11 cellular contexts compared by ENCODE assay signal in the genomic region with DNA sequence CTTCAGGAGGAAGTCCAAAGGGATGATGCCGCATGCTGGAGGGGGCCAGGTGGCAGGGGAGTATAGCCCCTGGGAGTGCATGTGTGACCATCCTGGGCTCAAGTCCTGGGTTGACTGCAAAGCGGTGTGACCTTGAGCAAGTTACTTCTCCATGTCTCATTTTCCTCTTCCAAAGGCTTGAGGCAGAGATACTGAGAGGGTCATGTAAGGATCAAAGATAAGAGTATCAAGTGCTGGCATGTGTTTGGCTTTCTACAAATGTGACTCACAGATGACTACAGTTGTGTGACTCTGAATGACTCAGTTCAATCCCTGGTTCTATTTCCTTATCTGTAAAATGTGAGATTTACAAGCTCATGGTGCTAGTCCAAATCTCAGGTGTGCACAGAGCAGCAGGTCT. TPM values are rescaled to one million over a fixed set of nuclear protein-coding genes. Genes with fewer than 3 reads are reported as not detected.
DNase-seq lines count a peak whose midpoint lies in the region; ATAC-seq and TF ChIP-seq lines count a peak whose summit lies in the region.
"Had no signal": no experiment of that assay in that cellular context is flagged by ENCODE, and none has a peak within 500 bp of the region (broad histone marks: within the 10 kb centered on the region; RNA-seq: fewer than 3 reads in every experiment).

No MANE protein-coding gene starts in this region.

- peak; percentile 71 for DNase-seq in Caki2 (ENCODE audit: low read depth)
- DNase-seq in LoVo (ENCODE audit: low spot score), result peak; percentile 87
- peak; percentile 52 for DNase-seq in dermis blood vessel endothelial cell
- DNase-seq in T-helper 1 cell, result no peak
- no peak for DNase-seq in osteocyte (ENCODE audit: extremely low spot score, unreplicated experiment)
- DNase-seq: activated naive CD8-positive, alpha-beta T cell treated with anti-CD3 and anti-CD28 coated beads, Interleukin-2, amount 10 ng/mL, durations not matched to agents 7 days and 5 days; NCI-H2107 had no signal

- H3K9me3 ChIP-seq in mesodermal cell (ENCODE audit: control insufficient read depth, low read length), result no peaks in the 10 kb centered on the region
- H3K9me3 ChIP-seq: prostate gland had no signal

- H3K36me3 ChIP-seq in mesodermal cell (ENCODE audit: control insufficient read depth, insufficient read depth, low read length), result no peaks in the 10 kb centered on the region
- H3K36me3 ChIP-seq: prostate gland had no signal

- H3K27ac ChIP-seq in mesodermal cell (ENCODE audit: low read depth, low read length, severe bottlenecking), result peak overlapping the region; percentile 80
- H3K27ac ChIP-seq: prostate gland had no signal

- no peak for TF ChIP-seq CTCF in osteocyte (IDR thresholded peaks at IDR 0.05)

- peaks cover 9% of the 10 kb centered on the region for H3K27me3 Mint-ChIP-seq in osteocyte (ENCODE audit: unreplicated experiment)

- H3K4me3 ChIP-seq in mesodermal cell (ENCODE audit: extremely low read depth, insufficient read depth, low read length, poor library complexity, severe bottlenecking), result no peak overlapping the region
- H3K4me3 ChIP-seq: prostate gland had no signal

- no peak overlapping the region for H3K4me3 Mint-ChIP-seq in osteocyte (ENCODE audit: unreplicated experiment)
- H3K4me3 Mint-ChIP-seq: activated naive CD8-positive, alpha-beta T cell treated with anti-CD3 and anti-CD28 coated beads, Interleukin-2, amount 10 ng/mL, durations not matched to agents 7 days and 5 days had no signal

- H3K9me3 Mint-ChIP-seq in osteocyte (ENCODE audit: unreplicated experiment), result no peaks in the 10 kb centered on the region
- H3K9me3 Mint-ChIP-seq: activated naive CD8-positive, alpha-beta T cell treated with anti-CD3 and anti-CD28 coated beads, Interleukin-2, amount 10 ng/mL, durations not matched to agents 7 days and 5 days had no signal

- WGBS in mesodermal cell (ENCODE audit: insufficient coverage in 2 of 2), 2 experiments, result 80 to 90% methylated on average over 1 of the region's 2 CpGs

- in situ Hi-C loops in Caki2 (cut with HindIII; ENCODE audit: low pct_unique_long_range_greater_than_20kb, low sequenced_read_pairs), result no loop called here

- ATAC-seq in HG03442 (IDR thresholded peaks at IDR 0.05; ENCODE audit: unreplicated experiment), result no peak
- ATAC-seq in GM18502 (IDR thresholded peaks at IDR 0.05; ENCODE audit: poor library complexity, unreplicated experiment), result no peak

- no peaks in the 10 kb centered on the region for H3K36me3 Mint-ChIP-seq in osteocyte (ENCODE audit: unreplicated experiment)
- H3K36me3 Mint-ChIP-seq: activated naive CD8-positive, alpha-beta T cell treated with anti-CD3 and anti-CD28 coated beads, Interleukin-2, amount 10 ng/mL, durations not matched to agents 7 days and 5 days had no signal

- H3K4me1 Mint-ChIP-seq in osteocyte (ENCODE audit: unreplicated experiment), result no peaks in the 10 kb centered on the region
- H3K4me1 Mint-ChIP-seq: activated naive CD8-positive, alpha-beta T cell treated with anti-CD3 and anti-CD28 coated beads, Interleukin-2, amount 10 ng/mL, durations not matched to agents 7 days and 5 days had no signal

- no peak overlapping the region for H3K27ac Mint-ChIP-seq in osteocyte (ENCODE audit: unreplicated experiment)
- H3K27ac Mint-ChIP-seq: activated naive CD8-positive, alpha-beta T cell treated with anti-CD3 and anti-CD28 coated beads, Interleukin-2, amount 10 ng/mL, durations not matched to agents 7 days and 5 days had no signal

- peaks cover 21% of the 10 kb centered on the region for H3K4me1 ChIP-seq in mesodermal cell (ENCODE audit: control insufficient read depth, insufficient read depth, low read length, poor library complexity, severe bottlenecking)
- H3K4me1 ChIP-seq: prostate gland had no signal

RNA-seq across cellular contexts. Expression of gene PROK1, which starts 26.1 kb away (rescaled TPM):
- total RNA-seq in Caki2 (2014; rRNA removed; shearing (Covaris generic); ENCODE audit: low replicate concordance), result not detected in 2 replicates
- total RNA-seq in dermis blood vessel endothelial cell (0.09 TPM in 1 of 2 replicates, not detected in the other), osteocyte (not detected in 2 replicates)
- 2.4 TPM for polyA plus RNA-seq in mesodermal cell (2013, experiment 1 of 2)
- polyA plus RNA-seq in mesodermal cell (2013, experiment 2 of 2), result 3.1 TPM
- total RNA-seq: activated naive CD8-positive, alpha-beta T cell treated with anti-CD3 and anti-CD28 coated beads, Interleukin-2, amount 10 ng/mL, durations not matched to agents 7 days and 5 days had no signal

RNA-seq across cellular contexts. Expression of gene KCNA10, which starts 41.9 kb away (rescaled TPM):
- not detected in 2 replicates for total RNA-seq in Caki2 (2014; rRNA removed; shearing (Covaris generic); ENCODE audit: low replicate concordance)
- not detected in 2 replicates for total RNA-seq in dermis blood vessel endothelial cell
- polyA plus RNA-seq in mesodermal cell (2013, experiment 1 of 2), result not detected
- polyA plus RNA-seq in mesodermal cell (2013, experiment 2 of 2), result not detected
- not detected in 2 replicates for total RNA-seq in osteocyte
- total RNA-seq: activated naive CD8-positive, alpha-beta T cell treated with anti-CD3 and anti-CD28 coated beads, Interleukin-2, amount 10 ng/mL, durations not matched to agents 7 days and 5 days; prostate gland had no signal

Comparison
In these comparisons a context has a peak if more than half of its experiments do, and no peak if none do; other contexts are left out.
1. DNase-seq: peak in Caki2 (single experiment), LoVo (single experiment) and dermis blood vessel endothelial cell (single experiment); none in T-helper 1 cell (0 of 5) and osteocyte (single experiment).